ENCODE assay signal across 13 cellular contexts in genomic region chr15:89122532-89123525, GRCh38. TPM values are rescaled to one million over a fixed set of nuclear protein-coding genes. Genes with fewer than 3 reads are reported as not detected.
DNase-seq lines count a peak whose midpoint lies in the region; ATAC-seq, FAIRE-seq and TF ChIP-seq lines count a peak whose summit lies in the region.
"Had no signal": no experiment of that assay in that cellular context is flagged by ENCODE, and none has a peak within 500 bp of the region (broad histone marks: within the 10 kb centered on the region; RNA-seq: fewer than 3 reads in every experiment).

No MANE protein-coding gene starts in this region.

- no peaks in the 10 kb centered on the region for H3K27me3 Mint-ChIP-seq in activated T-helper 17 cell treated with anti-CD3 and anti-CD28 coated beads, Interleukin-2, amount 50 U/mL, for 72 hours
- H3K27me3 Mint-ChIP-seq: IgD-negative memory B cell had no signal

- H3K27ac ChIP-seq in left ventricle myocardium inferior (replicated peaks) (peak overlapping the region; percentile 95), keratinocyte (ENCODE audit: control insufficient read depth, insufficient read depth, low read length) (peak overlapping the region; percentile 22), vagina (peak overlapping the region; percentile 22), tibial nerve (peak overlapping the region in 1 of 4 donors; percentile 87)

- H4K20me1 ChIP-seq in keratinocyte (ENCODE audit: control insufficient read depth, extremely low read depth, insufficient read depth, low read length): no peaks in the 10 kb centered on the region

- H3K9ac ChIP-seq in keratinocyte (ENCODE audit: control insufficient read depth, extremely low read depth, insufficient read depth, low read length): no peak overlapping the region

- H3K4me3 ChIP-seq in left ventricle myocardium inferior: no peak overlapping the region
- no peak overlapping the region for H3K4me3 ChIP-seq in keratinocyte (ENCODE audit: control insufficient read depth in 2 of 3, extremely low read depth in 1 of 3, insufficient read depth in 2 of 3, low read depth in 1 of 3, low read length in 3 of 3)
- H3K4me3 ChIP-seq in vagina: no peak overlapping the region
- no peak overlapping the region for H3K4me3 ChIP-seq in tibial nerve
- H3K4me3 ChIP-seq: heart left ventricle had no signal

- H3K27ac Mint-ChIP-seq in activated T-helper 17 cell treated with anti-CD3 and anti-CD28 coated beads, Interleukin-2, amount 50 U/mL, for 72 hours: peak overlapping the region; percentile 11
- H3K27ac Mint-ChIP-seq: activated T-helper 1 cell treated with anti-CD3 and anti-CD28 coated beads, Interleukin-12 subunit alpha, Interleukin-12 subunit beta, Interleukin-2, Interleukin-4 antibody, amounts not matched to agents 30 ng/mL and 10 ng/mL and 1 ng/mL, durations not matched to agents 14 hours and 24 hours and 36 hours; IgD-negative memory B cell had no signal

- TF ChIP-seq EP300 in tibial nerve (IDR thresholded peaks at IDR 0.05): no peak

- TF ChIP-seq CTCF in left ventricle myocardium inferior (IDR thresholded peaks at IDR 0.05; ENCODE audit: borderline replicate concordance): no peak
- no peak for TF ChIP-seq CTCF in keratinocyte (optimal IDR thresholded peaks at IDR 0.05 in 1 of 3, IDR thresholded peaks at IDR 0.05 in 1 of 3, conservative IDR thresholded peaks at IDR 0.05 in 1 of 3; ENCODE audit: extremely low read depth in 1 of 3, insufficient read depth in 2 of 3, low read length in 3 of 3)
- TF ChIP-seq CTCF in vagina (IDR thresholded peaks at IDR 0.05): no peak
- TF ChIP-seq CTCF in tibial nerve (IDR thresholded peaks at IDR 0.05): no peak

- H3K4me3 Mint-ChIP-seq in activated T-helper 17 cell treated with anti-CD3 and anti-CD28 coated beads, Interleukin-2, amount 50 U/mL, for 72 hours: no peak overlapping the region
- H3K4me3 Mint-ChIP-seq: activated T-helper 1 cell treated with anti-CD3 and anti-CD28 coated beads, Interleukin-12 subunit alpha, Interleukin-12 subunit beta, Interleukin-2, Interleukin-4 antibody, amounts not matched to agents 30 ng/mL and 10 ng/mL and 1 ng/mL, durations not matched to agents 14 hours and 24 hours and 36 hours; IgD-negative memory B cell had no signal

- H3K36me3 Mint-ChIP-seq in activated T-helper 17 cell treated with anti-CD3 and anti-CD28 coated beads, Interleukin-2, amount 50 U/mL, for 72 hours (ENCODE audit: low read depth): peaks cover 81% of the 10 kb centered on the region

- H3K36me3 ChIP-seq in left ventricle myocardium inferior (peaks cover 56% of the 10 kb centered on the region), keratinocyte (ENCODE audit: control insufficient read depth in 2 of 2, extremely low read depth in 1 of 2, insufficient read depth in 2 of 2, low read length in 2 of 2) (peaks cover 2 to 3% of the 10 kb centered on the region in 2 experiments), vagina (peaks cover 0 to 6% of the 10 kb centered on the region in 2 donors), tibial nerve (peaks cover 0 to 35% (median 0%) of the 10 kb centered on the region in 3 donors)

- FAIRE-seq in keratinocyte (lab: Jason Lieb, UNC): no peak
- FAIRE-seq: small intestine had no signal

- no peaks in the 10 kb centered on the region for H3K9me1 ChIP-seq in keratinocyte (ENCODE audit: control insufficient read depth, extremely low read depth, insufficient read depth, low read length)

- no peaks in the 10 kb centered on the region for H3K27me3 ChIP-seq in left ventricle myocardium inferior (ENCODE audit: low read depth)
- no peaks in the 10 kb centered on the region for H3K27me3 ChIP-seq in keratinocyte (ENCODE audit: control insufficient read depth, extremely low read depth, insufficient read depth, low read length)
- H3K27me3 ChIP-seq in vagina: no peaks in the 10 kb centered on the region
- H3K27me3 ChIP-seq in tibial nerve: no peaks in the 10 kb centered on the region
- H3K27me3 ChIP-seq: heart left ventricle had no signal

- no peak for ATAC-seq in Right ventricle myocardium inferior
- no peak for ATAC-seq in activated T-helper 17 cell treated with anti-CD3 and anti-CD28 coated beads, Interleukin-2, amount 50 U/mL, for 72 hours (replicated peaks)
- no peak for ATAC-seq in HG03460 (IDR thresholded peaks at IDR 0.05; ENCODE audit: unreplicated experiment)
- ATAC-seq: heart left ventricle had no signal

- no peaks in the 10 kb centered on the region for H3K79me2 ChIP-seq in keratinocyte (ENCODE audit: control insufficient read depth, insufficient read depth, low read length)

- WGBS in tibial nerve, 2 donors: 85 to 92% methylated on average over 11 of the region's 11 CpGs

- intact Hi-C loops in left ventricle myocardium inferior (cut with micrococcal nuclease) (no loop called here), Right ventricle myocardium inferior (cut with DNase I) (no loop called here), vagina (cut with DNase I) (no loop called here)

- no peaks in the 10 kb centered on the region for H3K9me3 Mint-ChIP-seq in activated T-helper 17 cell treated with anti-CD3 and anti-CD28 coated beads, Interleukin-2, amount 50 U/mL, for 72 hours
- H3K9me3 Mint-ChIP-seq: activated T-helper 1 cell treated with anti-CD3 and anti-CD28 coated beads, Interleukin-12 subunit alpha, Interleukin-12 subunit beta, Interleukin-2, Interleukin-4 antibody, amounts not matched to agents 30 ng/mL and 10 ng/mL and 1 ng/mL, durations not matched to agents 14 hours and 24 hours and 36 hours; IgD-negative memory B cell had no signal

- dilution Hi-C loops in keratinocyte (cut with MboI; ENCODE audit: extremely low pct_ligation_motif_present, low sequenced_read_pairs): no loop called here

- no peak for TF ChIP-seq POLR2A in vagina (IDR thresholded peaks at IDR 0.05)
- no peak for TF ChIP-seq POLR2A in tibial nerve (IDR thresholded peaks at IDR 0.05)

- H3K4me1 Mint-ChIP-seq in activated T-helper 17 cell treated with anti-CD3 and anti-CD28 coated beads, Interleukin-2, amount 50 U/mL, for 72 hours: peaks cover 13% of the 10 kb centered on the region

- H2AFZ ChIP-seq in keratinocyte (ENCODE audit: control insufficient read depth, low read length): no peak overlapping the region

- H3K4me2 ChIP-seq in keratinocyte (ENCODE audit: control insufficient read depth, extremely low read depth, insufficient read depth, low read depth, low read length): no peak overlapping the region

- H3K9me3 ChIP-seq in left ventricle myocardium inferior (replicated peaks) (no peaks in the 10 kb centered on the region), keratinocyte (ENCODE audit: control insufficient read depth, low read depth, low read length) (no peaks in the 10 kb centered on the region), vagina (no peaks in the 10 kb centered on the region), tibial nerve (no peaks in the 10 kb centered on the region)
- H3K9me3 ChIP-seq: heart left ventricle had no signal

- H3K4me1 ChIP-seq in left ventricle myocardium inferior (peaks cover 96% of the 10 kb centered on the region), keratinocyte (ENCODE audit: control insufficient read depth, extremely low read depth, insufficient read depth, low read length) (peaks cover 40% of the 10 kb centered on the region), vagina (peaks cover 60% of the 10 kb centered on the region), tibial nerve (peaks cover 0 to 38% (median 21%) of the 10 kb centered on the region in 4 donors)

- no peak for DNase-seq in left ventricle myocardium inferior
- DNase-seq in Right ventricle myocardium inferior (ENCODE audit: missing footprints): no peak
- DNase-seq in keratinocyte (ENCODE audit: low read depth, low spot score): no peak
- no peak for DNase-seq in vagina (ENCODE audit: extremely low spot score in 2 of 2)
- DNase-seq in activated T-cell treated with anti-CD3 and anti-CD28 coated beads, Interleukin-2, amount 50 U/mL, for 1 hour: no peak
- DNase-seq in tibial nerve (ENCODE audit: low spot score in 2 of 2): no peak
- DNase-seq: caudate nucleus, heart left ventricle, small intestine had no signal

RNA-seq across cellular contexts. Expression of gene ABHD2, which starts 34.6 kb away (rescaled TPM):
- 68.2 TPM for total RNA-seq in left ventricle myocardium inferior
- total RNA-seq in Right ventricle myocardium inferior: 69.9 TPM
- 10 to 100 TPM; 40.1 to 47.7 TPM for total RNA-seq in activated T-helper 17 cell treated with anti-CD3 and anti-CD28 coated beads, Interleukin-2, amount 50 U/mL, for 72 hours
- polyA plus RNA-seq in keratinocyte: 22.8 to 32.9 TPM (median 23.0 TPM) in 3 replicates
- 13.4 TPM for polyA plus RNA-seq in keratinocyte (2011; ENCODE audit: low read depth)
- 10.2 and 12.6 TPM in 2 replicates for polyA plus RNA-seq in keratinocyte (2011; cell fraction: cytosol; rRNA removed)
- 32.7 and 34.4 TPM in 2 replicates for polyA plus RNA-seq in keratinocyte (2011; cell fraction: nucleus; rRNA removed)
- 6.4 and 23.6 TPM in 2 replicates for polyA plus RNA-seq in keratinocyte (2012; ENCODE audit: low replicate concordance)
- 74.6 to 119 TPM (median 84.7 TPM) in 3 replicates for polyA minus RNA-seq in keratinocyte
- 16.1 TPM for polyA minus RNA-seq in keratinocyte (2011; cell fraction: cytosol; rRNA and poly(A)+ RNA removed)
- 36.3 and 71.1 TPM in 2 replicates for polyA minus RNA-seq in keratinocyte (2011; cell fraction: nucleus; rRNA and poly(A)+ RNA removed)
- total RNA-seq in vagina: 33.6 TPM
- 10 to 100 TPM; 29.7 to 48.1 (median 35.9) TPM for total RNA-seq in tibial nerve
